ENCODE assay signal across 9 cellular contexts in genomic region chr21:34201001-34201400, GRCh38.
DNase-seq lines count a peak whose midpoint lies in the region; ATAC-seq and TF ChIP-seq lines count a peak whose summit lies in the region.
"Had no signal": no experiment of that assay in that cellular context is flagged by ENCODE, and none has a peak within 500 bp of the region (broad histone marks: within the 10 kb centered on the region; RNA-seq: fewer than 3 reads in every experiment).

No MANE protein-coding gene starts in this region.

- peak overlapping the region; percentile 76 for H3K4me3 ChIP-seq in OCI-LY3 (ENCODE audit: low read length)
- peak overlapping the region in 3 of 4 donors; percentile 51 to 54 (median 53) for H3K4me3 ChIP-seq in esophagus muscularis mucosa
- H3K4me3 ChIP-seq in psoas muscle, result peak overlapping the region; percentile 66

- peak overlapping the region; percentile 72 for H3K4me2 ChIP-seq in OCI-LY3 (ENCODE audit: low read length)

- H3K27ac Mint-ChIP-seq in Calu3 (ENCODE audit: unreplicated experiment), result no peak overlapping the region

- H3K79me2 ChIP-seq in OCI-LY3 (ENCODE audit: low read length), result no peaks in the 10 kb centered on the region

- H3K4me1 Mint-ChIP-seq in Calu3 (ENCODE audit: low read depth, unreplicated experiment), result no peaks in the 10 kb centered on the region

- TF ChIP-seq EP300 in esophagus muscularis mucosa (IDR thresholded peaks at IDR 0.05), result no peak

- H2AFZ ChIP-seq in OCI-LY3 (ENCODE audit: low read depth, low read length), result no peak overlapping the region

- no peaks in the 10 kb centered on the region for H3K9me3 Mint-ChIP-seq in Calu3 (ENCODE audit: low read depth, unreplicated experiment)

- no peak for TF ChIP-seq CTCF in Calu3 (IDR thresholded peaks at IDR 0.05; ENCODE audit: unreplicated experiment)
- no peak for TF ChIP-seq CTCF in OCI-LY3 (IDR thresholded peaks at IDR 0.05; ENCODE audit: low read depth, low read length)
- TF ChIP-seq CTCF in esophagus muscularis mucosa (IDR thresholded peaks at IDR 0.05), result no peak
- no peak for TF ChIP-seq CTCF in psoas muscle (IDR thresholded peaks at IDR 0.05)

- BruUV-seq in Calu3 (replicated peaks; lab: Mats Ljungman, UMichigan), result no TSS peak

- ATAC-seq in psoas muscle (no peak), esophagus mucosa (no peak)
- no peak for ATAC-seq in activated CD4-positive, CD25-positive, alpha-beta regulatory T cell treated with anti-CD3 and anti-CD28 coated beads, Interleukin-2, amount 50 U/mL, for 24 hours

- no peak overlapping the region for H3K9ac ChIP-seq in OCI-LY3 (ENCODE audit: low read length)

- no peaks in the 10 kb centered on the region for H4K20me1 ChIP-seq in OCI-LY3 (ENCODE audit: insufficient read depth, low read length)

- CTCF ChIA-PET in Calu3 (lab: Charles Lee), result interaction anchor here (1.3 to 2.1 kb wide), 2 partner anchors 147 to 277 kb away, joined by 3 to 12 read pairs; no protein-coding TSS in a partner anchor

- H3K27ac ChIP-seq in OCI-LY3 (ENCODE audit: low read length), result no peak overlapping the region
- peak overlapping the region; percentile 65 to 77 (median 74) for H3K27ac ChIP-seq in esophagus muscularis mucosa (replicated peaks in 1 of 4)
- H3K27ac ChIP-seq in psoas muscle, result peak overlapping the region; percentile 52

- H3K4me3 Mint-ChIP-seq in Calu3 (ENCODE audit: low read depth, unreplicated experiment), result peak overlapping the region; percentile 67

- H3K9me3 ChIP-seq in OCI-LY3 (ENCODE audit: insufficient read depth, low read length) (no peaks in the 10 kb centered on the region), esophagus muscularis mucosa (no peaks in the 10 kb centered on the region), psoas muscle (no peaks in the 10 kb centered on the region)

- TF ChIP-seq POLR2A in esophagus muscularis mucosa (IDR thresholded peaks at IDR 0.05; ENCODE audit: low read depth), result no peak

- H3K4me1 ChIP-seq in OCI-LY3 (ENCODE audit: low read length) (peaks cover 23% of the 10 kb centered on the region), esophagus muscularis mucosa (peaks cover 13 to 52% (median 33%) of the 10 kb centered on the region in 4 donors), psoas muscle (peaks cover 12% of the 10 kb centered on the region)

- WGBS in esophagus muscularis mucosa, result 84% methylated on average over 3 of the region's 3 CpGs
- 94 to 98% (median 96%) methylated on average over 3 of the region's 3 CpGs for WGBS in psoas muscle, 3 donors

- no peaks in the 10 kb centered on the region for H3K27me3 ChIP-seq in OCI-LY3 (ENCODE audit: low read depth, low read length)
- H3K27me3 ChIP-seq in esophagus muscularis mucosa, result no peaks in the 10 kb centered on the region
- no peaks in the 10 kb centered on the region for H3K27me3 ChIP-seq in psoas muscle (ENCODE audit: insufficient read depth in 3 of 3, low read length in 2 of 3)

- H3K36me3 ChIP-seq in OCI-LY3 (replicated peaks; ENCODE audit: low read depth, low read length) (no peaks in the 10 kb centered on the region), esophagus muscularis mucosa (no peaks in the 10 kb centered on the region), psoas muscle (ENCODE audit: insufficient read depth in 1 of 2, low read depth in 1 of 2) (no peaks in the 10 kb centered on the region)

- intact Hi-C loops in Calu3 (cut with micrococcal nuclease; ENCODE audit: unreplicated experiment) (loop anchor here (5.0 kb wide), 1 partner anchor 279 kb away; no protein-coding TSS in a partner anchor), esophagus muscularis mucosa (cut with DNase I) (loop anchor here (2.0 to 5.0 kb wide), 3 partner anchors 74 to 278 kb away; partner anchors contain the start of genes MRPS6 and SLC5A3), psoas muscle (cut with DNase I) (loop anchor here in 1 of 2 donors (5.0 kb wide), 2 partner anchors 74 to 279 kb away; no protein-coding TSS in a partner anchor)

- no peaks in the 10 kb centered on the region for H3K27me3 Mint-ChIP-seq in Calu3 (ENCODE audit: unreplicated experiment)

- peaks cover 8% of the 10 kb centered on the region for H3K36me3 Mint-ChIP-seq in Calu3 (ENCODE audit: insufficient read depth, unreplicated experiment)

- DNase-seq in Calu3 (no peak), esophagus muscularis mucosa (ENCODE audit: extremely low spot score) (no peak), psoas muscle (no peak), HT-29 (ENCODE audit: low spot score) (no peak)
- no peak for DNase-seq in activated CD4-positive, alpha-beta T cell treated with anti-CD3 and anti-CD28 coated beads for 1 hour
- DNase-seq: foreskin melanocyte had no signal
